ENCODE assay signal across 1 cellular context in the genomic region with DNA sequence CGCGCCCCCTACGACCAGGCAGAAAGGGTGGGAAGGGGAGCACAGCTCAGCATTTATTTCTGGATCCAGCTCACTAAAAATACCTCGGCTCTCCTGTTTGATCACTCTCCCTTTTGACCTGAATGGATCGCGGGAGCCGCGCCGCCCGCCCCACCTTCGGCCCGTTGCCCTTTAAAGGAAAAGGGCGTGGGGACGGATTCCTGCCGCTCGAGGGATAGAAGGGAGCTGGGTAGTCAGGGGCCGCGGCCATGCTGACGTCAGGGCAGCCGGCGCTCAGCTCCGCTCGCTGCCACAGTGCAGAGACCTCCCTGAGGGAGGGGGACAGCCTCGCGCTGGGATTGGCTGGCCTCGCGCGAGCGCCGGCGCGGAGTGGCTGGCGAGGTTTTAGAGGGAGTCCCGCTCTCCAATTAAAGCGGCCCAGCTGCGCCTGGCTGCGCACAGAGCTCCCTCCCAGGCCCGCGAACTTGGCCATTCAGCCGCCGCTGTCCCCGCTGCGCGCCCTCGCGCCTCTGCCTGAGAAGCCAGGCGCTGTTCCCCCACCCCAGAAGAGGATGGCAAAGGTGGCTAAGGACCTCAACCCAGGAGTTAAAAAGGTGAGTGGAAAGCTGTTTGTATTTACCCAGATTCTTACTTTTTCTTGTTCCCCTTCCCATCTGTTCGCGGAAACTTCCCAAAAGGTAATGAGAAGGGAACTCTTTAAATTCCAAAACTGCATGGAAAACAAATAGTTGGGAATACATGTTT.
TF ChIP-seq lines count a peak whose summit lies in the region.

Gene LMCD1 (plus strand): TSS at position 436 of the 744 bp plus-strand sequence. CDS start 116 bp downstream, at position 552.

TF ChIP-seq in GM12878, 131 proteins besides CTCF, POLR2A, EP300 and RAD21 (continued from another document):
- TF ChIP-seq CREM (IDR thresholded peaks at IDR 0.05; ENCODE audit: low read depth) (peak; percentile 49; the same call in 1 of the 2 replicates), POLR2AphosphoS5 (IDR thresholded peaks at IDR 0.05; ENCODE audit: low read length) (peak; percentile 40; the same call in 1 of the 2 replicates), PRDM15 (CRISPR knock-in tag; IDR thresholded peaks at IDR 0.05) (no peak), PKNOX1 (IDR thresholded peaks at IDR 0.05) (peak; percentile 29; the same call in 1 of the 2 replicates), IKZF1 (conservative IDR thresholded peaks at IDR 0.05) (peak; percentile 52), NR2C1 (IDR thresholded peaks at IDR 0.05) (no peak), CHD2 (IDR thresholded peaks at IDR 0.05; ENCODE audit: borderline replicate concordance, low read depth, low read length) (peak; percentile 91), FOS (IDR thresholded peaks at IDR 0.05; ENCODE audit: borderline replicate concordance, extremely low read depth, insufficient read length) (peak; percentile 42), IRF3 (IDR thresholded peaks at IDR 0.05) (peak; percentile 76), PAX5 (IDR thresholded peaks at IDR 0.05; ENCODE audit: borderline replicate concordance, low read depth, low read length) (peak; percentile 94), DPF2 (IDR thresholded peaks at IDR 0.05) (no peak), USF2 (IDR thresholded peaks at IDR 0.05; ENCODE audit: borderline replicate concordance, low read depth, low read length) (no peak), MEF2B (IDR thresholded peaks at IDR 0.05; ENCODE audit: partially characterized antibody, poor library complexity, severe bottlenecking) (peak; percentile 31), SRF (IDR thresholded peaks at IDR 0.05; ENCODE audit: low read depth in 2 of 2, low read length in 2 of 2) (peak in 1 of 2 experiments; percentile 48; a peak in 1 of 4 replicates), FOXK2 (IDR thresholded peaks at IDR 0.05) (no peak), YY1 (IDR thresholded peaks at IDR 0.05; ENCODE audit: low read depth, low read length) (peak; percentile 69), E4F1 (IDR thresholded peaks at IDR 0.05; ENCODE audit: borderline replicate concordance, partially characterized antibody) (no peak)
- TF ChIP-seq, protein P1, sequence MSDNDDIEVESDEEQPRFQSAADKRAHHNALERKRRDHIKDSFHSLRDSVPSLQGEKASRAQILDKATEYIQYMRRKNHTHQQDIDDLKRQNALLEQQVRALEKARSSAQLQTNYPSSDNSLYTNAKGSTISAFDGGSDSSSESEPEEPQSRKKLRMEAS (IDR thresholded peaks at IDR 0.05; ENCODE audit: low read depth, low read length), result peak; percentile 88
- TF ChIP-seq, protein P2, sequence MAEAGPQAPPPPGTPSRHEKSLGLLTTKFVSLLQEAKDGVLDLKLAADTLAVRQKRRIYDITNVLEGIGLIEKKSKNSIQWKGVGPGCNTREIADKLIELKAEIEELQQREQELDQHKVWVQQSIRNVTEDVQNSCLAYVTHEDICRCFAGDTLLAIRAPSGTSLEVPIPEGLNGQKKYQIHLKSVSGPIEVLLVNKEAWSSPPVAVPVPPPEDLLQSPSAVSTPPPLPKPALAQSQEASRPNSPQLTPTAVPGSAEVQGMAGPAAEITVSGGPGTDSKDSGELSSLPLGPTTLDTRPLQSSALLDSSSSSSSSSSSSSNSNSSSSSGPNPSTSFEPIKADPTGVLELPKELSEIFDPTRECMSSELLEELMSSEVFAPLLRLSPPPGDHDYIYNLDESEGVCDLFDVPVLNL (IDR thresholded peaks at IDR 0.05; ENCODE audit: low read depth, low read length), result peak; percentile 54; the same call in 1 of the 2 replicates
- TF ChIP-seq, protein P3, sequence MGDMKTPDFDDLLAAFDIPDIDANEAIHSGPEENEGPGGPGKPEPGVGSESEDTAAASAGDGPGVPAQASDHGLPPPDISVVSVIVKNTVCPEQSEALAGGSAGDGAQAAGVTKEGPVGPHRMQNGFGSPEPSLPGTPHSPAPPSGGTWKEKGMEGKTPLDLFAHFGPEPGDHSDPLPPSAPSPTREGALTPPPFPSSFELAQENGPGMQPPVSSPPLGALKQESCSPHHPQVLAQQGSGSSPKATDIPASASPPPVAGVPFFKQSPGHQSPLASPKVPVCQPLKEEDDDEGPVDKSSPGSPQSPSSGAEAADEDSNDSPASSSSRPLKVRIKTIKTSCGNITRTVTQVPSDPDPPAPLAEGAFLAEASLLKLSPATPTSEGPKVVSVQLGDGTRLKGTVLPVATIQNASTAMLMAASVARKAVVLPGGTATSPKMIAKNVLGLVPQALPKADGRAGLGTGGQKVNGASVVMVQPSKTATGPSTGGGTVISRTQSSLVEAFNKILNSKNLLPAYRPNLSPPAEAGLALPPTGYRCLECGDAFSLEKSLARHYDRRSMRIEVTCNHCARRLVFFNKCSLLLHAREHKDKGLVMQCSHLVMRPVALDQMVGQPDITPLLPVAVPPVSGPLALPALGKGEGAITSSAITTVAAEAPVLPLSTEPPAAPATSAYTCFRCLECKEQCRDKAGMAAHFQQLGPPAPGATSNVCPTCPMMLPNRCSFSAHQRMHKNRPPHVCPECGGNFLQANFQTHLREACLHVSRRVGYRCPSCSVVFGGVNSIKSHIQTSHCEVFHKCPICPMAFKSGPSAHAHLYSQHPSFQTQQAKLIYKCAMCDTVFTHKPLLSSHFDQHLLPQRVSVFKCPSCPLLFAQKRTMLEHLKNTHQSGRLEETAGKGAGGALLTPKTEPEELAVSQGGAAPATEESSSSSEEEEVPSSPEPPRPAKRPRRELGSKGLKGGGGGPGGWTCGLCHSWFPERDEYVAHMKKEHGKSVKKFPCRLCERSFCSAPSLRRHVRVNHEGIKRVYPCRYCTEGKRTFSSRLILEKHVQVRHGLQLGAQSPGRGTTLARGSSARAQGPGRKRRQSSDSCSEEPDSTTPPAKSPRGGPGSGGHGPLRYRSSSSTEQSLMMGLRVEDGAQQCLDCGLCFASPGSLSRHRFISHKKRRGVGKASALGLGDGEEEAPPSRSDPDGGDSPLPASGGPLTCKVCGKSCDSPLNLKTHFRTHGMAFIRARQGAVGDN (IDR thresholded peaks at IDR 0.05), result peak; percentile 98
- TF ChIP-seq, protein P4, sequence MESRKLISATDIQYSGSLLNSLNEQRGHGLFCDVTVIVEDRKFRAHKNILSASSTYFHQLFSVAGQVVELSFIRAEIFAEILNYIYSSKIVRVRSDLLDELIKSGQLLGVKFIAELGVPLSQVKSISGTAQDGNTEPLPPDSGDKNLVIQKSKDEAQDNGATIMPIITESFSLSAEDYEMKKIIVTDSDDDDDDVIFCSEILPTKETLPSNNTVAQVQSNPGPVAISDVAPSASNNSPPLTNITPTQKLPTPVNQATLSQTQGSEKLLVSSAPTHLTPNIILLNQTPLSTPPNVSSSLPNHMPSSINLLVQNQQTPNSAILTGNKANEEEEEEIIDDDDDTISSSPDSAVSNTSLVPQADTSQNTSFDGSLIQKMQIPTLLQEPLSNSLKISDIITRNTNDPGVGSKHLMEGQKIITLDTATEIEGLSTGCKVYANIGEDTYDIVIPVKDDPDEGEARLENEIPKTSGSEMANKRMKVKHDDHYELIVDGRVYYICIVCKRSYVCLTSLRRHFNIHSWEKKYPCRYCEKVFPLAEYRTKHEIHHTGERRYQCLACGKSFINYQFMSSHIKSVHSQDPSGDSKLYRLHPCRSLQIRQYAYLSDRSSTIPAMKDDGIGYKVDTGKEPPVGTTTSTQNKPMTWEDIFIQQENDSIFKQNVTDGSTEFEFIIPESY (IDR thresholded peaks at IDR 0.05), result 0 out of 2 replicates have a peak, but pooled peaks have one; percentile 32
